10 cellular contexts compared by ENCODE assay signal in genomic region chr5:171323007-171323406, GRCh38. TPM values are rescaled to one million over a fixed set of nuclear protein-coding genes. Genes with fewer than 3 reads are reported as not detected.
"Had no signal": no experiment of that assay in that cellular context is flagged by ENCODE, and none has a peak within 500 bp of the region (broad histone marks: within the 10 kb centered on the region; RNA-seq: fewer than 3 reads in every experiment).

No MANE protein-coding gene starts in this region.

- H3K4me2 ChIP-seq: GM23338 had no signal

- H3K27ac ChIP-seq: HL-60 had no signal

- H3K4me3 ChIP-seq: GM23338, HAP-1 had no signal

- DNase-seq: H7, HFFc6, KBM-7 had no signal

- ATAC-seq: HCT116 had no signal

- H2AFZ ChIP-seq: GM23338 had no signal

- H3K36me3 ChIP-seq: HAP-1 had no signal

- H3K9me3 ChIP-seq: HAP-1 had no signal

- H3K4me1 ChIP-seq: HAP-1 had no signal

RNA-seq across cellular contexts. Expression of gene TLX3, which starts 14.0 kb away (rescaled TPM):
- total RNA-seq: H4, H7, HFFc6, HT1080 had no signal
- polyA plus RNA-seq: GM23338, IgD-negative memory B cell had no signal
